In the genomic region with DNA sequence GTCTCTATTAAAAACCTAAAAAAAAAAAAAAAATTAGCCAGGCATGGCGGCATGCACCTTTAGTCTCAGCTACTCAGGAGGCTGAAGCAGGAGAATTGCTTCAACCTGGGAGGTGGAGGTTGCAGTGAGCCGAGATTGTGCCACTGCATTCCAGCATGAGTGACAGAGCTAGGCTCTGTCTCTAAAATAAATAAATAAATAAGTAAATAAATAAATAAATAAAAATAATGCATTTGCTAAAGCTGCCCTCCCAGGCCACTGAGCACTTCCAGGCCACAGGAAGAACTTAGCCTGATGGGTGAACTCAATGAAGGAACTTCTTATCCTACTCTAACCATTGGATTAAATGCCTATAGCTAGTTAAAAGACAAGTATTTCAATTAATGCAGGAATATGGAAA, we compare ENCODE assay signal across 27 cellular contexts.
"Had no signal": no experiment of that assay in that cellular context is flagged by ENCODE, and none has a peak within 500 bp of the region (broad histone marks: within the 10 kb centered on the region; RNA-seq: fewer than 3 reads in every experiment).

No MANE protein-coding gene starts in this region.

- H3K4me1 ChIP-seq: colonic mucosa, esophagus muscularis mucosa, esophagus squamous epithelium, foreskin keratinocyte, gastrocnemius medialis, gastroesophageal sphincter had no signal

- ATAC-seq: effector memory CD8-positive, alpha-beta T cell; esophagus mucosa; foreskin keratinocyte; gastrocnemius medialis; gastroesophageal sphincter; heart left ventricle; heart right ventricle had no signal

- H3K27ac ChIP-seq: colonic mucosa, coronary artery, epithelial cell of prostate, esophagus muscularis mucosa, esophagus squamous epithelium, foreskin keratinocyte, gastrocnemius medialis, gastroesophageal sphincter, heart left ventricle, heart right ventricle had no signal

- DNase-seq: colonic mucosa; cortex of kidney; dermis blood vessel endothelial cell; dorsolateral prefrontal cortex; effector CD4-positive, alpha-beta T cell; effector CD8-positive, alpha-beta T cell; effector memory CD4-positive, alpha-beta T cell; effector memory CD8-positive, alpha-beta T cell; endodermal cell; erythroblast; esophagus squamous epithelium; foreskin fibroblast; foreskin keratinocyte; foreskin melanocyte; gastrocnemius medialis; glutamatergic neuron; heart left ventricle; heart right ventricle had no signal

- H3K36me3 ChIP-seq: colonic mucosa, esophagus muscularis mucosa, esophagus squamous epithelium, gastrocnemius medialis, gastroesophageal sphincter, heart left ventricle, heart right ventricle had no signal

- H3K9me3 ChIP-seq: colonic mucosa, esophagus muscularis mucosa, esophagus squamous epithelium, gastrocnemius medialis, gastroesophageal sphincter, heart left ventricle, heart right ventricle had no signal

- H3K4me3 ChIP-seq: colonic mucosa, coronary artery, dorsolateral prefrontal cortex, esophagus muscularis mucosa, esophagus squamous epithelium, gastrocnemius medialis, gastroesophageal sphincter, heart left ventricle, heart right ventricle had no signal

- FAIRE-seq: colon, endometrium, endothelial cell of umbilical vein, frontal cortex had no signal
